26 cellular contexts compared by ENCODE assay signal in genomic region chr2:26674771-26675170, GRCh38. TPM values are rescaled to one million over a fixed set of nuclear protein-coding genes. Genes with fewer than 3 reads are reported as not detected.
"Had no signal": no experiment of that assay in that cellular context is flagged by ENCODE, and none has a peak within 500 bp of the region (broad histone marks: within the 10 kb centered on the region; RNA-seq: fewer than 3 reads in every experiment).

No MANE protein-coding gene starts in this region.

- H3K4me3 ChIP-seq: K562, Peyer's patch, SJCRH30 had no signal

- H3K36me3 ChIP-seq: Peyer's patch, SJCRH30 had no signal

- H3K4me2 ChIP-seq: SK-N-SH had no signal

- H3K9me3 Mint-ChIP-seq: activated CD8-positive, alpha-beta T cell treated with anti-CD3 and anti-CD28 coated beads for 36 hours; activated naive CD4-positive, alpha-beta T cell treated with anti-CD3 and anti-CD28 coated beads, Interleukin-2, amount 50 U/mL, for 72 hours had no signal

- ATAC-seq: activated CD4-positive, CD25-positive, alpha-beta regulatory T cell treated with anti-CD3 and anti-CD28 coated beads, Interleukin-2, amount 50 U/mL, for 24 hours; activated CD8-positive, alpha-beta T cell treated with anti-CD3 and anti-CD28 coated beads for 36 hours; activated naive CD4-positive, alpha-beta T cell treated with anti-CD3 and anti-CD28 coated beads, Interleukin-2, amount 50 U/mL, for 72 hours; K562 had no signal

- H3K36me3 Mint-ChIP-seq: activated naive CD4-positive, alpha-beta T cell treated with anti-CD3 and anti-CD28 coated beads, Interleukin-2, amount 50 U/mL, for 72 hours had no signal

- FAIRE-seq: K562 had no signal

- H3K9me3 ChIP-seq: Peyer's patch, SK-N-SH had no signal

- DNase-seq: activated CD4-positive, alpha-beta T cell treated with anti-CD3 and anti-CD28 coated beads for 4 hours; activated CD8-positive, alpha-beta memory T cell treated with anti-CD3 and anti-CD28 coated beads, Interleukin-2, amount 50 U/mL, for 48 hours; activated CD8-positive, alpha-beta T cell treated with anti-CD3 and anti-CD28 coated beads for 36 hours; activated naive CD4-positive, alpha-beta T cell treated with Interleukin-2 at 50 U/mL for 16 hours; activated T-cell treated with anti-CD3 and anti-CD28 coated beads, Interleukin-2, amount 50 U/mL, for 1 hour; anterior cingulate cortex; Karpas-422; MM.1S; NCI-H1105; NCI-H1436; NCI-H1694 treated with DMSO at 0.1 percent for 48 hours; NCI-H2029 treated with DMSO at 0.1 percent for 48 hours; NCI-H345; NCI-H510A; NCI-H69; NK-92 treated with Interleukin-12 subunit alpha and Interleukin-12 subunit beta, amount 100 ng/mL, for 24 hours; Right ventricle myocardium superior; SJCRH30; SK-N-SH; T-helper 1 cell had no signal

- H3K27ac ChIP-seq: Peyer's patch, RWPE1, SJCRH30 had no signal

- H3K4me1 ChIP-seq: Peyer's patch, SJCRH30 had no signal

- H3K4me3 Mint-ChIP-seq: activated CD8-positive, alpha-beta T cell treated with anti-CD3 and anti-CD28 coated beads for 36 hours had no signal

- H3K27ac Mint-ChIP-seq: activated CD8-positive, alpha-beta T cell treated with anti-CD3 and anti-CD28 coated beads for 36 hours; activated naive CD4-positive, alpha-beta T cell treated with anti-CD3 and anti-CD28 coated beads, Interleukin-2, amount 50 U/mL, for 72 hours had no signal

- H3K9ac ChIP-seq: SK-N-SH had no signal

- H3K27me3 ChIP-seq: Peyer's patch had no signal

RNA-seq across cellular contexts. Expression of gene KCNK3, which starts 17.8 kb away (rescaled TPM):
- total RNA-seq: activated CD8-positive, alpha-beta T cell treated with anti-CD3 and anti-CD28 coated beads for 36 hours; activated naive CD4-positive, alpha-beta T cell treated with anti-CD3 and anti-CD28 coated beads, Interleukin-2, amount 50 U/mL, for 72 hours; T-helper 2 cell treated with Interferon-gamma antibody and Interleukin-4, amounts not matched to agents 100 ng/mL and 5 ng/mL, for 36 hours had no signal

RNA-seq across cellular contexts. Expression of gene CIB4, which starts 33.6 kb away (rescaled TPM):
- total RNA-seq: activated CD8-positive, alpha-beta T cell treated with anti-CD3 and anti-CD28 coated beads for 36 hours; activated naive CD4-positive, alpha-beta T cell treated with anti-CD3 and anti-CD28 coated beads, Interleukin-2, amount 50 U/mL, for 72 hours; K562; Peyer's patch; Right ventricle myocardium superior; SJCRH30; T-helper 2 cell treated with Interferon-gamma antibody and Interleukin-4, amounts not matched to agents 100 ng/mL and 5 ng/mL, for 36 hours had no signal
- polyA plus RNA-seq: K562, SK-N-SH had no signal
